In the genomic region with DNA sequence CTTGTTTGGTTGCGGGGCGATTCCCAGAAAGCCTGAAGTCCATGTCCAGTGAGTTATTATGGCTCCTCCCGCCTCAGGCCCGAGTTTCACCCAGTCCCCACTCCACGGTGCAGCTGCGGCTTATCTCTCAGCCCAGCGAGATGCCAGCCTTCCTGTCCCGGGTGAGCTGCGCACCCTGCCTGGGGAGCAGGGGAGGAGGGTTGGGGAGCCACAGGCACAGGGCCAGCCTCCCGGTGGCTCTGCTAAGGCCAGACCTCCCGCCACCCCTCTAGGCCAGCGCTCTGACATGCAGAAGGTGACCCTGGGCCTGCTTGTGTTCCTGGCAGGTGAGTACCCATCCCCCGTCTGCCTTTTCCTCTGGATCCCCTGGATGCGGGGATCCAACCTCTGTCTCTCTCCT, we compare ENCODE assay signal across 1 cellular context.
TF ChIP-seq lines count a peak whose summit lies in the region.

No MANE protein-coding gene starts in this region.

TF ChIP-seq in HEK293T, 16 proteins besides CTCF, POLR2A, EP300 and RAD21 (continued from another document):
- TF ChIP-seq LEF1 (IDR thresholded peaks at IDR 0.05; ENCODE audit: borderline replicate concordance) = no peak
TF ChIP-seq in HEK293T: peak in this region for 0.
